26 cellular contexts compared by ENCODE assay signal in the genomic region with DNA sequence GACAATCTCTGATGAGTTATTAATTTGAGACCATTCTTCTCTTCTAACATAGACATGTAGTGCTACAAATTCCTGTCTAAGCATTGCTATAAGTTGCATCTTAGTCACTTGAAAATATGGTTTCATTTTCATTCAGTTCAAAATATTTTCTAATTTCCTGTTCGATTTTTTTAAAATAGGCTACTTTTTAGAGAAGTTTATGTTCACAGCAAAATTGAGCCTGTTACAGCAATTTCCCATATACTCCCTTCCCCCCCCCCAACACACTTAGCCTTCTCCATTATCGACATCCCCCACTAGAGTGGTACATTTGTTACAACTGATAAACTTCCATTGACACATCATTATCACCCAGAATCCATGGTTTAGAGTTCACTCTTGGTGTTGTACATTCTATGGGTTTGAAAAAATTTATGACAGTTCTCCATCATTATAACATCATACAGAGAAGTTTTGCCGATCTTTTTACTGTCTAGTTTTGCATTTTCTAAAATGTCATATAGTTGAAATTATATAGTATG. TPM values are rescaled to one million over a fixed set of nuclear protein-coding genes. Genes with fewer than 3 reads are reported as not detected.
DNase-seq lines count a peak whose midpoint lies in the region; ATAC-seq and FAIRE-seq lines count a peak whose summit lies in the region.
"Had no signal": no experiment of that assay in that cellular context is flagged by ENCODE, and none has a peak within 500 bp of the region (broad histone marks: within the 10 kb centered on the region; RNA-seq: fewer than 3 reads in every experiment).

No MANE protein-coding gene starts in this region.

- no peaks in the 10 kb centered on the region for H3K27me3 Mint-ChIP-seq in T-helper 17 cell
- H3K27me3 Mint-ChIP-seq in central memory CD8-positive, alpha-beta T cell = no peaks in the 10 kb centered on the region
- no peaks in the 10 kb centered on the region for H3K27me3 Mint-ChIP-seq in memory B cell
- H3K27me3 Mint-ChIP-seq in activated CD4-positive, alpha-beta T cell treated with anti-CD3 and anti-CD28 coated beads for 36 hours = no peaks in the 10 kb centered on the region
- H3K27me3 Mint-ChIP-seq: CD4-positive, alpha-beta T cell had no signal

- intact Hi-C loops in posterior vena cava (cut with DNase I) = no loop called here
- intact Hi-C loops in activated CD4-positive, alpha-beta T cell treated with anti-CD3 and anti-CD28 coated beads for 36 hours (cut with DNase I, micrococcal nuclease) = no loop called here

- H3K9me3 Mint-ChIP-seq in central memory CD8-positive, alpha-beta T cell = no peaks in the 10 kb centered on the region
- H3K9me3 Mint-ChIP-seq in memory B cell = no peaks in the 10 kb centered on the region
- H3K9me3 Mint-ChIP-seq in activated CD4-positive, alpha-beta T cell treated with anti-CD3 and anti-CD28 coated beads for 36 hours (ENCODE audit: low read depth) = no peaks in the 10 kb centered on the region
- H3K9me3 Mint-ChIP-seq: CD4-positive, alpha-beta T cell had no signal

- 0 out of 2 replicates have a peak, but pooled peaks cover 6% of the 10 kb centered on the region for H3F3A ChIP-seq in GM23248 (ENCODE audit: insufficient read depth)

- no peak overlapping the region for H3K9ac ChIP-seq in GM23248
- H3K9ac ChIP-seq: BLaER1 had no signal

- H3K27ac Mint-ChIP-seq in T-helper 17 cell = peak overlapping the region; percentile 86
- H3K27ac Mint-ChIP-seq in central memory CD8-positive, alpha-beta T cell (ENCODE audit: low read depth) = peak overlapping the region; percentile 47
- H3K27ac Mint-ChIP-seq in memory B cell = peak overlapping the region; percentile 4
- H3K27ac Mint-ChIP-seq in activated CD4-positive, alpha-beta T cell treated with anti-CD3 and anti-CD28 coated beads for 36 hours = no peak overlapping the region
- H3K27ac Mint-ChIP-seq: CD4-positive, alpha-beta T cell had no signal

- no peaks in the 10 kb centered on the region for H3K27me3 ChIP-seq in GM23248 (replicated peaks; ENCODE audit: insufficient read depth)
- H3K27me3 ChIP-seq: BLaER1 had no signal

- FAIRE-seq in GM18507 (lab: Jason Lieb, UNC) = peak; percentile 49
- FAIRE-seq: GM12878 had no signal

- CTCF ChIA-PET in activated CD4-positive, alpha-beta T cell treated with anti-CD3 and anti-CD28 coated beads for 36 hours (lab: Charles Lee) = no interaction called here

- H4K20me1 ChIP-seq in GM23248 (ENCODE audit: insufficient read depth) = no peaks in the 10 kb centered on the region
- H4K20me1 ChIP-seq: BLaER1 had no signal

- no peak overlapping the region for H2AFZ ChIP-seq in GM23248

- H3K79me2 ChIP-seq in GM23248 (ENCODE audit: insufficient read depth) = peaks cover 37% of the 10 kb centered on the region

- H3K36me3 Mint-ChIP-seq in T-helper 17 cell (ENCODE audit: low read depth) = no peaks in the 10 kb centered on the region
- no peaks in the 10 kb centered on the region for H3K36me3 Mint-ChIP-seq in central memory CD8-positive, alpha-beta T cell (ENCODE audit: insufficient read depth)
- H3K36me3 Mint-ChIP-seq in memory B cell = no peaks in the 10 kb centered on the region
- no peaks in the 10 kb centered on the region for H3K36me3 Mint-ChIP-seq in activated CD4-positive, alpha-beta T cell treated with anti-CD3 and anti-CD28 coated beads for 36 hours (ENCODE audit: low read depth)

- no peak overlapping the region for H3K27ac ChIP-seq in GM23248
- H3K27ac ChIP-seq: BLaER1, HL-60, RWPE1 had no signal

- H3K9me3 ChIP-seq in T-helper 17 cell (ENCODE audit: control insufficient read depth, low read length, poor library complexity, severe bottlenecking) (no peaks in the 10 kb centered on the region), GM23248 (ENCODE audit: low read depth) (no peaks in the 10 kb centered on the region)
- H3K9me3 ChIP-seq: BLaER1, Caco-2 had no signal

- POLR2A ChIA-PET in activated CD4-positive, alpha-beta T cell treated with anti-CD3 and anti-CD28 coated beads for 36 hours (lab: Charles Lee) = no interaction called here

- H3K4me3 Mint-ChIP-seq in T-helper 17 cell = peak overlapping the region; percentile 10
- no peak overlapping the region for H3K4me3 Mint-ChIP-seq in central memory CD8-positive, alpha-beta T cell
- H3K4me3 Mint-ChIP-seq in memory B cell = no peak overlapping the region
- no peak overlapping the region for H3K4me3 Mint-ChIP-seq in activated CD4-positive, alpha-beta T cell treated with anti-CD3 and anti-CD28 coated beads for 36 hours
- H3K4me3 Mint-ChIP-seq: CD4-positive, alpha-beta T cell had no signal

- in situ Hi-C loops in GM23248 (cut with MboI) = no loop called here

- ATAC-seq in T-helper 17 cell (no peak), memory B cell (ENCODE audit: low read depth) (no peak)
- ATAC-seq in central memory CD8-positive, alpha-beta T cell (replicated peaks; ENCODE audit: extremely low read depth, poor library complexity, severe bottlenecking) = no peak
- no peak for ATAC-seq in activated CD4-positive, alpha-beta T cell treated with anti-CD3 and anti-CD28 coated beads for 36 hours
- ATAC-seq: GM12878 had no signal

- no peaks in the 10 kb centered on the region for H3K9me2 ChIP-seq in GM23248 (ENCODE audit: insufficient read depth)

- no peaks in the 10 kb centered on the region for H3K4me1 Mint-ChIP-seq in T-helper 17 cell
- H3K4me1 Mint-ChIP-seq in central memory CD8-positive, alpha-beta T cell = no peaks in the 10 kb centered on the region
- peaks cover 3% of the 10 kb centered on the region for H3K4me1 Mint-ChIP-seq in memory B cell
- peaks cover 2% of the 10 kb centered on the region for H3K4me1 Mint-ChIP-seq in activated CD4-positive, alpha-beta T cell treated with anti-CD3 and anti-CD28 coated beads for 36 hours

- no peak overlapping the region for H3K4me3 ChIP-seq in GM23248
- H3K4me3 ChIP-seq: BLaER1, GM12878 had no signal

- DNase-seq in GM18507 (ENCODE audit: extremely low spot score, insufficient read length, low read depth) (no peak), T-helper 17 cell (no peak), memory B cell (ENCODE audit: low spot score in 2 of 2) (no peak), GM23248 (no peak), posterior vena cava (ENCODE audit: low spot score) (no peak), SW480 (ENCODE audit: low spot score) (no peak)
- no peak for DNase-seq in central memory CD8-positive, alpha-beta T cell (ENCODE audit: low spot score in 2 of 2)
- DNase-seq in activated CD4-positive, alpha-beta T cell treated with anti-CD3 and anti-CD28 coated beads for 36 hours = no peak
- DNase-seq: Caco-2; CD4-positive, alpha-beta T cell; EL; GDM1; Kasumi-1; MV-4-11; NCI-H1105; NCI-H146; NCI-H1930; NCI-H2107; NCI-H524; NCI-H748 treated with DMSO at 0.1 percent for 48 hours; NK-92 treated with Interleukin-12 subunit alpha and Interleukin-12 subunit beta, amount 100 ng/mL, for 24 hours; SHP77 had no signal

- H3K36me3 ChIP-seq in GM23248 (ENCODE audit: low read depth) = no peaks in the 10 kb centered on the region
- H3K36me3 ChIP-seq: BLaER1 had no signal

- 89 to 92% methylated on average over 3 of the region's 3 CpGs for WGBS in GM23248 (ENCODE audit: low coverage in 1 of 2, low lambda C conversion rate in 2 of 2, missing lambda C conversion rate in 2 of 2), 2 experiments

- H3K4me2 ChIP-seq in GM23248 (ENCODE audit: unreplicated experiment) = no peak overlapping the region
- H3K4me2 ChIP-seq: BLaER1 had no signal

- no peaks in the 10 kb centered on the region for H3K4me1 ChIP-seq in GM23248 (ENCODE audit: insufficient read depth)
- H3K4me1 ChIP-seq: BLaER1, Caco-2 had no signal

RNA-seq across cellular contexts. Expression of gene PLAGL1, which starts 31.2 kb away (rescaled TPM):
- 1 to 10 TPM; 3.3 to 6.3 TPM for total RNA-seq in T-helper 17 cell
- total RNA-seq in GM23248 (2014; rRNA removed; shearing (Covaris generic)) = 20.7 and 22.8 TPM in 2 replicates
- 42.2 and 43.8 TPM in 2 replicates for polyA plus RNA-seq in GM23248 (2016; fragmentation: Nextera tagmentation; extraction: Ambion mirVana)
- total RNA-seq in posterior vena cava = 10 to 100 TPM; 27.3 to 33.2 TPM
- 10 to 100 TPM; 15.9 to 16.3 TPM for total RNA-seq in activated CD4-positive, alpha-beta T cell treated with anti-CD3 and anti-CD28 coated beads for 36 hours
